In genomic region chr20:38395165-38395564, GRCh38 we compare ENCODE assay signal across 1 cellular context.
TF ChIP-seq lines count a peak whose summit lies in the region.

No MANE protein-coding gene starts in this region.

TF ChIP-seq in SK-N-SH, 30 proteins besides CTCF, POLR2A, EP300 and RAD21 (continued from another document):
- no peak for TF ChIP-seq IRF3 (IDR thresholded peaks at IDR 0.05; ENCODE audit: low read depth, low read length)
- no peak for TF ChIP-seq MAX (IDR thresholded peaks at IDR 0.05; ENCODE audit: low read depth)
- TF ChIP-seq YY1 (IDR thresholded peaks at IDR 0.05; ENCODE audit: low read depth): no peak
- TF ChIP-seq JUND (IDR thresholded peaks at IDR 0.05): no peak
- no peak for TF ChIP-seq MXI1 (IDR thresholded peaks at IDR 0.05; ENCODE audit: low read depth, low read length)
- no peak for TF ChIP-seq GABPA (IDR thresholded peaks at IDR 0.05; ENCODE audit: low read depth)
- no peak for TF ChIP-seq FOXJ3 (CRISPR knock-in tag; IDR thresholded peaks at IDR 0.05)
- TF ChIP-seq RFX5 (IDR thresholded peaks at IDR 0.05; ENCODE audit: low read length): no peak
- no peak for TF ChIP-seq REST (IDR thresholded peaks at IDR 0.05; ENCODE audit: low read depth, low read length)
TF ChIP-seq in SK-N-SH: peak in this region for 0.
